Comparison of ENCODE assay signal across 28 cellular contexts in genomic region chr10:123795196-123795780, GRCh38.
"Had no signal": no experiment of that assay in that cellular context is flagged by ENCODE, and none has a peak within 500 bp of the region (broad histone marks: within the 10 kb centered on the region; RNA-seq: fewer than 3 reads in every experiment).

No MANE protein-coding gene starts in this region.

- H3K4me1 ChIP-seq: esophagus squamous epithelium, parathyroid adenoma, tibial nerve, upper lobe of right lung had no signal

- H3K27ac Mint-ChIP-seq: dendritic cell treated with granulocyte-macrophage colony-stimulating factor and Interleukin-4, amounts not matched to agents 40 ng/mL and 50 ng/mL, for 4 days; memory B cell; nephron; progenitor cell of endocrine pancreas; stimulated activated memory B cell treated with anti-CD40 and anti-IgM and Interleukin-4, amounts not matched to agents 10 μg/mL and 1 μg/mL and 100 μg/mL, for 72 hours had no signal

- H3K9me3 ChIP-seq: mucosa of descending colon, thoracic aorta, upper lobe of right lung had no signal

- H3K9me3 Mint-ChIP-seq: stimulated activated memory B cell treated with anti-CD40 and anti-IgM and Interleukin-4, amounts not matched to agents 10 μg/mL and 1 μg/mL and 100 μg/mL, for 72 hours had no signal

- H3K36me3 ChIP-seq: esophagus squamous epithelium, upper lobe of right lung had no signal

- H3K27ac ChIP-seq: esophagus squamous epithelium, parathyroid adenoma, skin epidermis, spleen, thoracic aorta, tibial nerve, upper lobe of right lung had no signal

- DNase-seq: central memory CD4-positive, alpha-beta T cell; effector memory CD4-positive, alpha-beta T cell; esophagus squamous epithelium; foreskin melanocyte; glutamatergic neuron; hypothalamus; kidney; mucosa of descending colon; naive B cell; occipital lobe; right cardiac atrium; spleen; stimulated activated CD4-positive, alpha-beta T cell treated with anti-CD3 and anti-CD28 coated beads, Interleukin-4, amount 100 ng/mL, for 4 hours; stimulated activated naive CD8-positive, alpha-beta T cell treated with anti-CD3 and anti-CD28 coated beads, Interleukin-15, Interleukin-2, amounts not matched to agents 100 U/mL and 50 U/mL, for 24 hours; upper lobe of right lung had no signal

- ATAC-seq: left lobe of liver; mucosa of descending colon; right cardiac atrium; stimulated activated memory B cell treated with anti-CD40 and anti-IgM and Interleukin-4, amounts not matched to agents 10 μg/mL and 1 μg/mL and 100 μg/mL, for 72 hours; stimulated activated naive CD8-positive, alpha-beta T cell treated with anti-CD3 and anti-CD28 coated beads, Interleukin-15, Interleukin-2, amounts not matched to agents 100 U/mL and 50 U/mL, for 24 hours; upper lobe of right lung had no signal

- H3K27me3 ChIP-seq: esophagus squamous epithelium, tibial nerve, upper lobe of right lung had no signal

- H3K4me3 ChIP-seq: esophagus squamous epithelium, lung, mucosa of descending colon, skin epidermis, spleen, thoracic aorta, tibial nerve, upper lobe of right lung had no signal

- H3K27me3 Mint-ChIP-seq: stimulated activated memory B cell treated with anti-CD40 and anti-IgM and Interleukin-4, amounts not matched to agents 10 μg/mL and 1 μg/mL and 100 μg/mL, for 72 hours had no signal

- H3K4me1 Mint-ChIP-seq: memory B cell; naive B cell; nephron; stimulated activated memory B cell treated with anti-CD40 and anti-IgM and Interleukin-4, amounts not matched to agents 10 μg/mL and 1 μg/mL and 100 μg/mL, for 72 hours had no signal

- FAIRE-seq: colon, endothelial cell of umbilical vein, kidney had no signal

- H3K4me3 Mint-ChIP-seq: dendritic cell treated with granulocyte-macrophage colony-stimulating factor and Interleukin-4, amounts not matched to agents 40 ng/mL and 50 ng/mL, for 4 days; memory B cell; naive B cell; nephron; stimulated activated memory B cell treated with anti-CD40 and anti-IgM and Interleukin-4, amounts not matched to agents 10 μg/mL and 1 μg/mL and 100 μg/mL, for 72 hours had no signal

- H3K36me3 Mint-ChIP-seq: memory B cell; naive B cell; stimulated activated memory B cell treated with anti-CD40 and anti-IgM and Interleukin-4, amounts not matched to agents 10 μg/mL and 1 μg/mL and 100 μg/mL, for 72 hours had no signal
